In the genomic region with DNA sequence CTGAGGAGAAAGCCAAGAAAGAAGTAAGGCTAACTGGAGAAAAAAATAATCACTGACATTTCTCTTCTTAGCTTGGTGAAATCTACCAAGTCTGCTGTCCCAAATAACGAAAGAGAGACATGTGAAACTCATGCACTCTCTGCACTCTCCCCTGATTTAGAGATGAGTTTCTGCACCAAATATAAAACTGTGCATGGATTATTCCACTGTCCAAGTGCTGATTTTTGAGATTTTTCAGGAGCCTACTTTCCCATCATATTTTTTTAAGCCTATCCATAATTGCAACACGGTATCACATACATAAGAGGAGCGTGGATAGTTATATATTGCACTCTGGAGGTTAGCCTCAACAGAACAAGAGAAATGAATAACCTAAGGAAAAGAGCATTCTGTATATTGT, we compare ENCODE assay signal across 3 cellular contexts.
TF ChIP-seq lines count a peak whose summit lies in the region.

No MANE protein-coding gene starts in this region.

TF ChIP-seq in GM23338, 12 proteins besides CTCF, POLR2A, EP300 and RAD21:
- TF ChIP-seq ZNF114 (CRISPR knock-in tag; IDR thresholded peaks at IDR 0.05) (no peak), JUNB (IDR thresholded peaks at IDR 0.05; ENCODE audit: unreplicated experiment) (no peak), ZNF331 (CRISPR knock-in tag; IDR thresholded peaks at IDR 0.05; ENCODE audit: low read depth) (no peak)

TF ChIP-seq in Ishikawa, 13 proteins besides CTCF, POLR2A, EP300 and RAD21:
- no peak for TF ChIP-seq FOXM1 (IDR thresholded peaks at IDR 0.05; ENCODE audit: borderline replicate concordance, low read depth)
- TF ChIP-seq, protein P1, sequence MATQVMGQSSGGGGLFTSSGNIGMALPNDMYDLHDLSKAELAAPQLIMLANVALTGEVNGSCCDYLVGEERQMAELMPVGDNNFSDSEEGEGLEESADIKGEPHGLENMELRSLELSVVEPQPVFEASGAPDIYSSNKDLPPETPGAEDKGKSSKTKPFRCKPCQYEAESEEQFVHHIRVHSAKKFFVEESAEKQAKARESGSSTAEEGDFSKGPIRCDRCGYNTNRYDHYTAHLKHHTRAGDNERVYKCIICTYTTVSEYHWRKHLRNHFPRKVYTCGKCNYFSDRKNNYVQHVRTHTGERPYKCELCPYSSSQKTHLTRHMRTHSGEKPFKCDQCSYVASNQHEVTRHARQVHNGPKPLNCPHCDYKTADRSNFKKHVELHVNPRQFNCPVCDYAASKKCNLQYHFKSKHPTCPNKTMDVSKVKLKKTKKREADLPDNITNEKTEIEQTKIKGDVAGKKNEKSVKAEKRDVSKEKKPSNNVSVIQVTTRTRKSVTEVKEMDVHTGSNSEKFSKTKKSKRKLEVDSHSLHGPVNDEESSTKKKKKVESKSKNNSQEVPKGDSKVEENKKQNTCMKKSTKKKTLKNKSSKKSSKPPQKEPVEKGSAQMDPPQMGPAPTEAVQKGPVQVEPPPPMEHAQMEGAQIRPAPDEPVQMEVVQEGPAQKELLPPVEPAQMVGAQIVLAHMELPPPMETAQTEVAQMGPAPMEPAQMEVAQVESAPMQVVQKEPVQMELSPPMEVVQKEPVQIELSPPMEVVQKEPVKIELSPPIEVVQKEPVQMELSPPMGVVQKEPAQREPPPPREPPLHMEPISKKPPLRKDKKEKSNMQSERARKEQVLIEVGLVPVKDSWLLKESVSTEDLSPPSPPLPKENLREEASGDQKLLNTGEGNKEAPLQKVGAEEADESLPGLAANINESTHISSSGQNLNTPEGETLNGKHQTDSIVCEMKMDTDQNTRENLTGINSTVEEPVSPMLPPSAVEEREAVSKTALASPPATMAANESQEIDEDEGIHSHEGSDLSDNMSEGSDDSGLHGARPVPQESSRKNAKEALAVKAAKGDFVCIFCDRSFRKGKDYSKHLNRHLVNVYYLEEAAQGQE (IDR thresholded peaks at IDR 0.05; ENCODE audit: low read depth): peak; percentile 35; the same call in 1 of the 2 replicates
TF ChIP-seq in Ishikawa: peak in this region for 1.

TF ChIP-seq in H1, 55 proteins besides CTCF, POLR2A, EP300 and RAD21:
- TF ChIP-seq FOSL1 (IDR thresholded peaks at IDR 0.05; ENCODE audit: insufficient read depth, low read depth, low read length) (no peak), RNF2 (IDR thresholded peaks at IDR 0.05; ENCODE audit: borderline replicate concordance, low read depth, low read length, missing control alignments, poor library complexity, severe bottlenecking) (no peak), NRF1 (IDR thresholded peaks at IDR 0.05; ENCODE audit: low read depth, low read length) (no peak), RXRA (IDR thresholded peaks at IDR 0.05; ENCODE audit: insufficient read depth, low read depth, low read length) (no peak), GABPA (IDR thresholded peaks at IDR 0.05; ENCODE audit: borderline replicate concordance, insufficient read depth, low read length) (no peak), CHD2 (IDR thresholded peaks at IDR 0.05; ENCODE audit: low read length) (no peak)
- TF ChIP-seq, protein P2, sequence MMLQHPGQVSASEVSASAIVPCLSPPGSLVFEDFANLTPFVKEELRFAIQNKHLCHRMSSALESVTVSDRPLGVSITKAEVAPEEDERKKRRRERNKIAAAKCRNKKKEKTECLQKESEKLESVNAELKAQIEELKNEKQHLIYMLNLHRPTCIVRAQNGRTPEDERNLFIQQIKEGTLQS (IDR thresholded peaks at IDR 0.05; ENCODE audit: insufficient read depth, low read depth, low read length): no peak
- TF ChIP-seq, protein P3, sequence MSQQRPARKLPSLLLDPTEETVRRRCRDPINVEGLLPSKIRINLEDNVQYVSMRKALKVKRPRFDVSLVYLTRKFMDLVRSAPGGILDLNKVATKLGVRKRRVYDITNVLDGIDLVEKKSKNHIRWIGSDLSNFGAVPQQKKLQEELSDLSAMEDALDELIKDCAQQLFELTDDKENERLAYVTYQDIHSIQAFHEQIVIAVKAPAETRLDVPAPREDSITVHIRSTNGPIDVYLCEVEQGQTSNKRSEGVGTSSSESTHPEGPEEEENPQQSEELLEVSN (IDR thresholded peaks at IDR 0.05): no peak
